Comparison of ENCODE assay signal across 1 cellular context in genomic region chr1:117929340-117930172, GRCh38.
TF ChIP-seq lines count a peak whose summit lies in the region.

GDAP2 (minus strand) TSS chr1:117929621; CDS start chr1:117920357, 9,264 bp downstream.
WDR3 (plus strand) TSS chr1:117929739; CDS start chr1:117933320, 3,581 bp downstream.

TF ChIP-seq in HepG2, 621 proteins besides CTCF, POLR2A, EP300 and RAD21 (continued from another document and continues in another):
- peak; percentile 81; the same call in 1 of the 2 replicates for TF ChIP-seq ZFP91 (CRISPR knock-in tag; IDR thresholded peaks at IDR 0.05; ENCODE audit: borderline replicate concordance)
- peak in 1 of 2 experiments; percentile 88; a peak in 2 of 4 replicates for TF ChIP-seq HMGXB4 (CRISPR knock-in tag; IDR thresholded peaks at IDR 0.05; ENCODE audit: borderline replicate concordance in 1 of 2, low read depth in 1 of 2)
- TF ChIP-seq U2AF2 (IDR thresholded peaks at IDR 0.05; ENCODE audit: low read depth, low read length), result no peak
- TF ChIP-seq ZNF124 (CRISPR knock-in tag; IDR thresholded peaks at IDR 0.05), result no peak
- TF ChIP-seq ZNF292 (CRISPR knock-in tag; IDR thresholded peaks at IDR 0.05; ENCODE audit: borderline replicate concordance, low read depth), result no peak
- TF ChIP-seq ESRRA (CRISPR knock-in tag; IDR thresholded peaks at IDR 0.05; ENCODE audit: low read depth), result no peak; the same call in 1 of the 2 replicates
- 0 out of 2 replicates have a peak, but pooled peaks have one; percentile 62 for TF ChIP-seq ZNF33B (CRISPR knock-in tag; IDR thresholded peaks at IDR 0.05)
- TF ChIP-seq ZSCAN31 (CRISPR knock-in tag; IDR thresholded peaks at IDR 0.05; ENCODE audit: low read depth), result no peak; the same call in 1 of the 2 replicates
- peak; percentile 77 for TF ChIP-seq PRDM10 (CRISPR knock-in tag; IDR thresholded peaks at IDR 0.05; ENCODE audit: low read depth)
- no peak for TF ChIP-seq ZNF773 (CRISPR knock-in tag; IDR thresholded peaks at IDR 0.05; ENCODE audit: borderline replicate concordance)
- TF ChIP-seq SAFB2 (CRISPR knock-in tag; IDR thresholded peaks at IDR 0.05; ENCODE audit: borderline replicate concordance, low read depth), result peak; percentile 24; the same call in 1 of the 2 replicates
- TF ChIP-seq ZEB1 (IDR thresholded peaks at IDR 0.05; ENCODE audit: insufficient replicate concordance, low read depth), result no peak
- TF ChIP-seq SMARCE1 (IDR thresholded peaks at IDR 0.05; ENCODE audit: borderline replicate concordance), result no peak
- TF ChIP-seq NR3C1 (CRISPR knock-in tag; IDR thresholded peaks at IDR 0.05), result no peak
- TF ChIP-seq ZNF451 (CRISPR knock-in tag; IDR thresholded peaks at IDR 0.05), result no peak
- TF ChIP-seq ZNF44 (CRISPR knock-in tag; IDR thresholded peaks at IDR 0.05), result peak; percentile 40; the same call in 1 of the 2 replicates
- TF ChIP-seq ZNF790 (CRISPR knock-in tag; IDR thresholded peaks at IDR 0.05; ENCODE audit: borderline replicate concordance), result 0 out of 2 replicates have a peak, but pooled peaks have one; percentile 70
- TF ChIP-seq PBX3 (CRISPR knock-in tag; IDR thresholded peaks at IDR 0.05; ENCODE audit: borderline replicate concordance), result no peak
- TF ChIP-seq ZNF710 (CRISPR knock-in tag; IDR thresholded peaks at IDR 0.05; ENCODE audit: borderline replicate concordance), result no peak
- no peak for TF ChIP-seq ZBTB10 (CRISPR knock-in tag; IDR thresholded peaks at IDR 0.05; ENCODE audit: borderline replicate concordance)
- TF ChIP-seq ZNF644 (CRISPR knock-in tag; IDR thresholded peaks at IDR 0.05; ENCODE audit: low read depth), result no peak
- TF ChIP-seq KAT2B (IDR thresholded peaks at IDR 0.05; ENCODE audit: borderline replicate concordance, low read depth, low read length), result no peak
- no peak for TF ChIP-seq ZNF512B (CRISPR knock-in tag; IDR thresholded peaks at IDR 0.05; ENCODE audit: borderline replicate concordance)
- no peak for TF ChIP-seq TEAD2 (CRISPR knock-in tag; IDR thresholded peaks at IDR 0.05)
- peak; percentile 47; the same call in 1 of the 2 replicates for TF ChIP-seq ZNF501 (CRISPR knock-in tag; IDR thresholded peaks at IDR 0.05)
- no peak for TF ChIP-seq GTF2F1 (IDR thresholded peaks at IDR 0.05; ENCODE audit: low read length)
- TF ChIP-seq MED13 (CRISPR knock-in tag; IDR thresholded peaks at IDR 0.05), result peak; percentile 45; the same call in 1 of the 2 replicates
- TF ChIP-seq HNF4G (IDR thresholded peaks at IDR 0.05; ENCODE audit: borderline replicate concordance, low read depth, low read length), result no peak
- no peak for TF ChIP-seq HNF4G (CRISPR knock-in tag; IDR thresholded peaks at IDR 0.05; ENCODE audit: borderline replicate concordance, low read depth)
- TF ChIP-seq ZNF263 (CRISPR knock-in tag; IDR thresholded peaks at IDR 0.05), result no peak
- no peak for TF ChIP-seq ZBTB39 (CRISPR knock-in tag; IDR thresholded peaks at IDR 0.05)
- TF ChIP-seq MLX (CRISPR knock-in tag; IDR thresholded peaks at IDR 0.05), result 0 out of 2 replicates have a peak, but pooled peaks have one; percentile 48
- peak; percentile 33; the same call in 1 of the 2 replicates for TF ChIP-seq IRF2 (CRISPR knock-in tag; IDR thresholded peaks at IDR 0.05)
